ENCODE assay signal across 1 cellular context in the genomic region with DNA sequence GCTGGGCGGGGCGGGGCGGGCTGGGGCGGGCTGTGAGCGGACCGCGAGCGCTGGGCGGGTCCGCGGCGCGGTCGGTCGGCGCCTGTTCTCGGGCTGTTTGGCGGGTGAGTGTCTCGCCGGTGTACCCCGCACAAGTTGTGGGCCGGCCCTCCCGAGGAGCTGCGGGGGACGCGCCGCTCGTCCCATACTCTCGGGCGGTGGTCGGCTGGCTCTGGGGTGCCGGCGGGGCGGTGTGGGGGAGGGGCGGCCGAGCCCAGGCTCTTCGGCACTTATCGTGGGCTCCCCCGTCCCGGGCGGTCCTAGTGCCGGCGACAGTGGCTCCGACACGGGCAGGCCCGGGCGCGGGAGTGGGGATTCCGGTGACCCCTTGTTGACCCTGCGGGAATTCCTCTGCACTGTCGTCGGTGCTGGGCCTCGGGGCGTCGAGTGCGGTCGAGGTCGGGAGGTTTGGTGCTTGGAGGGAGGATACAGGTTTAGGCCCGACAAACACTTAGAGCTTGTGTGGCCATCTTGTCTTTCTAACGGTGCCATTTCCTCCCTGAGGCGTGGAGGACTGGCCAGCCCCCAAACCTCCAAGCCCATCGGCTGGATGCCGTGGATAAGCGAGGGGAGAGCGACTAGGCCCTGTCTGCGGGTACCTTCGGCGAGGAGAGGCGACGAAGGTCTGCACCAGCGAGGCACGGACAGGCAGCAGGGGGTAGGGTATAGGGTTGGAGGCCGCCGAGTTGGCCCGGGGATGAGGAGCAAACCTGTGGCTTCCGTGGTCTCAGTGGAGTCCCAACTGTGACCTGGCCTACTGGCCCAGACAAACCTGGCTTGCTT.
TF ChIP-seq lines count a peak whose summit lies in the region.

A gene (plus strand): TSS at position 47 of the 822 bp plus-strand sequence. CDS start 8,308 bp downstream, outside the sequence.

TF ChIP-seq in K562, 482 proteins besides CTCF, POLR2A, EP300 and RAD21 (continued from another document and continues in another):
- TF ChIP-seq, protein P1, sequence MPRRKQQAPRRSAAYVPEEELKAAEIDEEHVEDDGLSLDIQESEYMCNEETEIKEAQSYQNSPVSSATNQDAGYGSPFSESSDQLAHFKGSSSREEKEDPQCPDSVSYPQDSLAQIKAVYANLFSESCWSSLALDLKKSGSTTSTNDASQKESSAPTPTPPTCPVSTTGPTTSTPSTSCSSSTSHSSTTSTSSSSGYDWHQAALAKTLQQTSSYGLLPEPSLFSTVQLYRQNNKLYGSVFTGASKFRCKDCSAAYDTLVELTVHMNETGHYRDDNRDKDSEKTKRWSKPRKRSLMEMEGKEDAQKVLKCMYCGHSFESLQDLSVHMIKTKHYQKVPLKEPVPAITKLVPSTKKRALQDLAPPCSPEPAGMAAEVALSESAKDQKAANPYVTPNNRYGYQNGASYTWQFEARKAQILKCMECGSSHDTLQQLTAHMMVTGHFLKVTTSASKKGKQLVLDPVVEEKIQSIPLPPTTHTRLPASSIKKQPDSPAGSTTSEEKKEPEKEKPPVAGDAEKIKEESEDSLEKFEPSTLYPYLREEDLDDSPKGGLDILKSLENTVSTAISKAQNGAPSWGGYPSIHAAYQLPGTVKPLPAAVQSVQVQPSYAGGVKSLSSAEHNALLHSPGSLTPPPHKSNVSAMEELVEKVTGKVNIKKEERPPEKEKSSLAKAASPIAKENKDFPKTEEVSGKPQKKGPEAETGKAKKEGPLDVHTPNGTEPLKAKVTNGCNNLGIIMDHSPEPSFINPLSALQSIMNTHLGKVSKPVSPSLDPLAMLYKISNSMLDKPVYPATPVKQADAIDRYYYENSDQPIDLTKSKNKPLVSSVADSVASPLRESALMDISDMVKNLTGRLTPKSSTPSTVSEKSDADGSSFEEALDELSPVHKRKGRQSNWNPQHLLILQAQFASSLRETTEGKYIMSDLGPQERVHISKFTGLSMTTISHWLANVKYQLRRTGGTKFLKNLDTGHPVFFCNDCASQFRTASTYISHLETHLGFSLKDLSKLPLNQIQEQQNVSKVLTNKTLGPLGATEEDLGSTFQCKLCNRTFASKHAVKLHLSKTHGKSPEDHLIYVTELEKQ (CRISPR knock-in tag; IDR thresholded peaks at IDR 0.05), result no peak
- 0 out of 2 replicates have a peak, but pooled peaks have one; percentile 18 for TF ChIP-seq ZNF431 (CRISPR knock-in tag; IDR thresholded peaks at IDR 0.05)
- TF ChIP-seq, protein P2, sequence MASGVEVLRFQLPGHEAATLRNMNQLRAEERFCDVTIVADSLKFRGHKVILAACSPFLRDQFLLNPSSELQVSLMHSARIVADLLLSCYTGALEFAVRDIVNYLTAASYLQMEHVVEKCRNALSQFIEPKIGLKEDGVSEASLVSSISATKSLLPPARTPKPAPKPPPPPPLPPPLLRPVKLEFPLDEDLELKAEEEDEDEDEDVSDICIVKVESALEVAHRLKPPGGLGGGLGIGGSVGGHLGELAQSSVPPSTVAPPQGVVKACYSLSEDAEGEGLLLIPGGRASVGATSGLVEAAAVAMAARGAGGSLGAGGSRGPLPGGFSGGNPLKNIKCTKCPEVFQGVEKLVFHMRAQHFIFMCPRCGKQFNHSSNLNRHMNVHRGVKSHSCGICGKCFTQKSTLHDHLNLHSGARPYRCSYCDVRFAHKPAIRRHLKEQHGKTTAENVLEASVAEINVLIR (CRISPR knock-in tag; IDR thresholded peaks at IDR 0.05), result 0 out of 2 replicates have a peak, but pooled peaks have one; percentile 32
- TF ChIP-seq CEBPG (CRISPR knock-in tag; IDR thresholded peaks at IDR 0.05), result no peak
- TF ChIP-seq CEBPG (tag; conservative IDR thresholded peaks at IDR 0.05 in 1 of 2, IDR thresholded peaks at IDR 0.05 in 1 of 2), result peak in 1 of 2 experiments; percentile 60; a peak in 1 of 4 replicates
- TF ChIP-seq, protein P3, sequence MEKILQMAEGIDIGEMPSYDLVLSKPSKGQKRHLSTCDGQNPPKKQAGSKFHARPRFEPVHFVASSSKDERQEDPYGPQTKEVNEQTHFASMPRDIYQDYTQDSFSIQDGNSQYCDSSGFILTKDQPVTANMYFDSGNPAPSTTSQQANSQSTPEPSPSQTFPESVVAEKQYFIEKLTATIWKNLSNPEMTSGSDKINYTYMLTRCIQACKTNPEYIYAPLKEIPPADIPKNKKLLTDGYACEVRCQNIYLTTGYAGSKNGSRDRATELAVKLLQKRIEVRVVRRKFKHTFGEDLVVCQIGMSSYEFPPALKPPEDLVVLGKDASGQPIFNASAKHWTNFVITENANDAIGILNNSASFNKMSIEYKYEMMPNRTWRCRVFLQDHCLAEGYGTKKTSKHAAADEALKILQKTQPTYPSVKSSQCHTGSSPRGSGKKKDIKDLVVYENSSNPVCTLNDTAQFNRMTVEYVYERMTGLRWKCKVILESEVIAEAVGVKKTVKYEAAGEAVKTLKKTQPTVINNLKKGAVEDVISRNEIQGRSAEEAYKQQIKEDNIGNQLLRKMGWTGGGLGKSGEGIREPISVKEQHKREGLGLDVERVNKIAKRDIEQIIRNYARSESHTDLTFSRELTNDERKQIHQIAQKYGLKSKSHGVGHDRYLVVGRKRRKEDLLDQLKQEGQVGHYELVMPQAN (IDR thresholded peaks at IDR 0.05; ENCODE audit: borderline replicate concordance), result no peak
- no peak for TF ChIP-seq ZKSCAN8 (CRISPR knock-in tag; IDR thresholded peaks at IDR 0.05)
- TF ChIP-seq PRPF4 (IDR thresholded peaks at IDR 0.05; ENCODE audit: insufficient read depth, low read depth, low read length, poor library complexity, severe bottlenecking), result peak; percentile 72
- TF ChIP-seq, protein P4, sequence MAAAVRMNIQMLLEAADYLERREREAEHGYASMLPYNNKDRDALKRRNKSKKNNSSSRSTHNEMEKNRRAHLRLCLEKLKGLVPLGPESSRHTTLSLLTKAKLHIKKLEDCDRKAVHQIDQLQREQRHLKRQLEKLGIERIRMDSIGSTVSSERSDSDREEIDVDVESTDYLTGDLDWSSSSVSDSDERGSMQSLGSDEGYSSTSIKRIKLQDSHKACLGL (CRISPR knock-in tag; IDR thresholded peaks at IDR 0.05; ENCODE audit: borderline replicate concordance, poor library complexity, severe bottlenecking), result no peak
- TF ChIP-seq YBX1 (IDR thresholded peaks at IDR 0.05), result no peak
- TF ChIP-seq SAP30 (IDR thresholded peaks at IDR 0.05; ENCODE audit: borderline replicate concordance, insufficient read depth, low read depth, low read length, poor library complexity, severe bottlenecking), result peak; percentile 73
- TF ChIP-seq MTF1 (CRISPR knock-in tag; IDR thresholded peaks at IDR 0.05; ENCODE audit: borderline replicate concordance), result no peak
- TF ChIP-seq ATF7 (IDR thresholded peaks at IDR 0.05), result no peak; the same call in 1 of the 2 replicates
- TF ChIP-seq GATAD2A (IDR thresholded peaks at IDR 0.05), result 0 out of 2 replicates have a peak, but pooled peaks have one; percentile 22
- no peak for TF ChIP-seq U2AF2 (optimal IDR thresholded peaks at IDR 0.05; ENCODE audit: low read depth, low read length)
- no peak for TF ChIP-seq HOXB6 (CRISPR knock-in tag; IDR thresholded peaks at IDR 0.05; ENCODE audit: borderline replicate concordance)
- no peak for TF ChIP-seq SRSF9 (IDR thresholded peaks at IDR 0.05; ENCODE audit: borderline replicate concordance, low read depth, low read length)
- no peak for TF ChIP-seq CHCHD3 (CRISPR knock-in tag; IDR thresholded peaks at IDR 0.05)
- TF ChIP-seq POLR2G (IDR thresholded peaks at IDR 0.05; ENCODE audit: low read depth, low read length), result peak; percentile 83
- no peak for TF ChIP-seq CBFB (CRISPR knock-in tag; IDR thresholded peaks at IDR 0.05)
- TF ChIP-seq GTF2E2 (tag; IDR thresholded peaks at IDR 0.05), result no peak; the same call in 1 of the 2 replicates
- no peak for TF ChIP-seq ZC3H8 (IDR thresholded peaks at IDR 0.05)
- TF ChIP-seq JUND (IDR thresholded peaks at IDR 0.05; ENCODE audit: borderline replicate concordance, low read depth, low read length), result no peak
- TF ChIP-seq JUND (tag; IDR thresholded peaks at IDR 0.05; ENCODE audit: borderline replicate concordance, low read depth, low read length), result no peak
- TF ChIP-seq, protein P5, sequence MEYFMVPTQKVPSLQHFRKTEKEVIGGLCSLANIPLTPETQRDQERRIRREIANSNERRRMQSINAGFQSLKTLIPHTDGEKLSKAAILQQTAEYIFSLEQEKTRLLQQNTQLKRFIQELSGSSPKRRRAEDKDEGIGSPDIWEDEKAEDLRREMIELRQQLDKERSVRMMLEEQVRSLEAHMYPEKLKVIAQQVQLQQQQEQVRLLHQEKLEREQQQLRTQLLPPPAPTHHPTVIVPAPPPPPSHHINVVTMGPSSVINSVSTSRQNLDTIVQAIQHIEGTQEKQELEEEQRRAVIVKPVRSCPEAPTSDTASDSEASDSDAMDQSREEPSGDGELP (CRISPR knock-in tag; IDR thresholded peaks at IDR 0.05; ENCODE audit: borderline replicate concordance), result 0 out of 2 replicates have a peak, but pooled peaks have one; percentile 21
- TF ChIP-seq CBX5 (IDR thresholded peaks at IDR 0.05; ENCODE audit: borderline replicate concordance, low read depth), result no peak
- TF ChIP-seq ZNF830 (CRISPR knock-in tag; IDR thresholded peaks at IDR 0.05), result no peak
- no peak for TF ChIP-seq ZNF408 (CRISPR knock-in tag; IDR thresholded peaks at IDR 0.05; ENCODE audit: low read depth)
- no peak for TF ChIP-seq FOSL1 (tag; conservative IDR thresholded peaks at IDR 0.05)
- TF ChIP-seq, protein P6, sequence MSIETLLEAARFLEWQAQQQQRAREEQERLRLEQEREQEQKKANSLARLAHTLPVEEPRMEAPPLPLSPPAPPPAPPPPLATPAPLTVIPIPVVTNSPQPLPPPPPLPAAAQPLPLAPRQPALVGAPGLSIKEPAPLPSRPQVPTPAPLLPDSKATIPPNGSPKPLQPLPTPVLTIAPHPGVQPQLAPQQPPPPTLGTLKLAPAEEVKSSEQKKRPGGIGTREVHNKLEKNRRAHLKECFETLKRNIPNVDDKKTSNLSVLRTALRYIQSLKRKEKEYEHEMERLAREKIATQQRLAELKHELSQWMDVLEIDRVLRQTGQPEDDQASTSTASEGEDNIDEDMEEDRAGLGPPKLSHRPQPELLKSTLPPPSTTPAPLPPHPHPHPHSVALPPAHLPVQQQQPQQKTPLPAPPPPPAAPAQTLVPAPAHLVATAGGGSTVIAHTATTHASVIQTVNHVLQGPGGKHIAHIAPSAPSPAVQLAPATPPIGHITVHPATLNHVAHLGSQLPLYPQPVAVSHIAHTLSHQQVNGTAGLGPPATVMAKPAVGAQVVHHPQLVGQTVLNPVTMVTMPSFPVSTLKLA (conservative IDR thresholded peaks at IDR 0.05), result peak in 1 of 2 experiments; percentile 5; a peak in 1 of 4 replicates
- TF ChIP-seq POLR2B (IDR thresholded peaks at IDR 0.05; ENCODE audit: low read depth, partially characterized antibody), result no peak
- TF ChIP-seq CXXC5 (CRISPR knock-in tag; IDR thresholded peaks at IDR 0.05), result peak; percentile 54; the same call in 1 of the 2 replicates
- TF ChIP-seq HMG20A (CRISPR knock-in tag; conservative IDR thresholded peaks at IDR 0.05), result no peak
- peak; percentile 43; the same call in 1 of the 2 replicates for TF ChIP-seq NFRKB (IDR thresholded peaks at IDR 0.05; ENCODE audit: low read depth)
- TF ChIP-seq, protein P7, sequence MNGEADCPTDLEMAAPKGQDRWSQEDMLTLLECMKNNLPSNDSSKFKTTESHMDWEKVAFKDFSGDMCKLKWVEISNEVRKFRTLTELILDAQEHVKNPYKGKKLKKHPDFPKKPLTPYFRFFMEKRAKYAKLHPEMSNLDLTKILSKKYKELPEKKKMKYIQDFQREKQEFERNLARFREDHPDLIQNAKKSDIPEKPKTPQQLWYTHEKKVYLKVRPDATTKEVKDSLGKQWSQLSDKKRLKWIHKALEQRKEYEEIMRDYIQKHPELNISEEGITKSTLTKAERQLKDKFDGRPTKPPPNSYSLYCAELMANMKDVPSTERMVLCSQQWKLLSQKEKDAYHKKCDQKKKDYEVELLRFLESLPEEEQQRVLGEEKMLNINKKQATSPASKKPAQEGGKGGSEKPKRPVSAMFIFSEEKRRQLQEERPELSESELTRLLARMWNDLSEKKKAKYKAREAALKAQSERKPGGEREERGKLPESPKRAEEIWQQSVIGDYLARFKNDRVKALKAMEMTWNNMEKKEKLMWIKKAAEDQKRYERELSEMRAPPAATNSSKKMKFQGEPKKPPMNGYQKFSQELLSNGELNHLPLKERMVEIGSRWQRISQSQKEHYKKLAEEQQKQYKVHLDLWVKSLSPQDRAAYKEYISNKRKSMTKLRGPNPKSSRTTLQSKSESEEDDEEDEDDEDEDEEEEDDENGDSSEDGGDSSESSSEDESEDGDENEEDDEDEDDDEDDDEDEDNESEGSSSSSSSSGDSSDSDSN (IDR thresholded peaks at IDR 0.05; ENCODE audit: borderline replicate concordance in 1 of 2, low read depth in 2 of 2, low read length in 2 of 2), result no peak
- no peak for TF ChIP-seq LCOR (CRISPR knock-in tag; IDR thresholded peaks at IDR 0.05)
- no peak for TF ChIP-seq NR3C1 (CRISPR knock-in tag; IDR thresholded peaks at IDR 0.05)
- peak; percentile 31; the same call in 1 of the 2 replicates for TF ChIP-seq NCOR1 (IDR thresholded peaks at IDR 0.05)
- no peak for TF ChIP-seq HNRNPH1 (optimal IDR thresholded peaks at IDR 0.05; ENCODE audit: low read depth, low read length)
- TF ChIP-seq CEBPB (tag; IDR thresholded peaks at IDR 0.05), result no peak
- TF ChIP-seq ZNF121 (CRISPR knock-in tag; conservative IDR thresholded peaks at IDR 0.05), result no peak
- TF ChIP-seq ZNF696 (CRISPR knock-in tag; conservative IDR thresholded peaks at IDR 0.05), result no peak
- TF ChIP-seq, protein P8, sequence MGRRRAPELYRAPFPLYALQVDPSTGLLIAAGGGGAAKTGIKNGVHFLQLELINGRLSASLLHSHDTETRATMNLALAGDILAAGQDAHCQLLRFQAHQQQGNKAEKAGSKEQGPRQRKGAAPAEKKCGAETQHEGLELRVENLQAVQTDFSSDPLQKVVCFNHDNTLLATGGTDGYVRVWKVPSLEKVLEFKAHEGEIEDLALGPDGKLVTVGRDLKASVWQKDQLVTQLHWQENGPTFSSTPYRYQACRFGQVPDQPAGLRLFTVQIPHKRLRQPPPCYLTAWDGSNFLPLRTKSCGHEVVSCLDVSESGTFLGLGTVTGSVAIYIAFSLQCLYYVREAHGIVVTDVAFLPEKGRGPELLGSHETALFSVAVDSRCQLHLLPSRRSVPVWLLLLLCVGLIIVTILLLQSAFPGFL (CRISPR knock-in tag; IDR thresholded peaks at IDR 0.05), result no peak
- TF ChIP-seq PHB (CRISPR knock-in tag; IDR thresholded peaks at IDR 0.05), result no peak
